26 cellular contexts compared by ENCODE assay signal in the genomic region with DNA sequence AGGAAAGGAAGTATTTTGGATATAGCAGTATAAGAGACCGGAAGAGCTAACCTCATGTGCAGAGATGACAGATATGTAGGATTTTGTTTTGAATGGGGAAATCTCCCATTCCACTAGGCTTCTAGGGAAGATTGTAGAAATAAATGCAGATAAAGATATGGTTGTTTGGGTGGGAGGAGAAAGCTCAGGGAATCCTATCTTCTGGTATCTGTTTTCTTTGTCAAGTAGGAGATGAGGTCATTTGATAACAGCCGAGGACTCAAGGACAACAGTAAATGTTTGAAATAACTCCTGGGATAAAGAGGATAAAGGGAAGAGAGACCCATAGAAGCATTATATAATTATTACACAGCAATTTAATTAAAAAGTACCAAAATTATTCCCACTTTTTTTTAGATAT.
"Had no signal": no experiment of that assay in that cellular context is flagged by ENCODE, and none has a peak within 500 bp of the region (broad histone marks: within the 10 kb centered on the region; RNA-seq: fewer than 3 reads in every experiment).

No MANE protein-coding gene starts in this region.

- FAIRE-seq: colon, islet of Langerhans, keratinocyte had no signal

- DNase-seq: dermis blood vessel endothelial cell; dorsolateral prefrontal cortex; effector CD4-positive, alpha-beta T cell; effector memory CD4-positive, alpha-beta T cell; erythroblast; esophagus squamous epithelium; foreskin fibroblast; foreskin melanocyte; gastrocnemius medialis; glutamatergic neuron; head of caudate nucleus; heart right ventricle; hippocampal formation; left cardiac atrium; left lung; left ventricle myocardium superior; lower lobe of right lung; mesenchymal stem cell; midbrain; naive thymus-derived CD4-positive, alpha-beta T cell had no signal

- H3K9me3 ChIP-seq: esophagus squamous epithelium, gastrocnemius medialis, left lung, lower lobe of right lung had no signal

- ATAC-seq: esophagus mucosa; gastrocnemius medialis; heart right ventricle; left cardiac atrium; left lung; left ventricle myocardium superior; lower lobe of right lung; naive thymus-derived CD4-positive, alpha-beta T cell had no signal

- H3K36me3 ChIP-seq: esophagus squamous epithelium, gastrocnemius medialis, heart right ventricle, left lung, lower lobe of right lung had no signal

- H3K4me1 ChIP-seq: esophagus squamous epithelium, gastrocnemius medialis, heart right ventricle, left lung, lower lobe of right lung had no signal

- H3K27me3 ChIP-seq: esophagus squamous epithelium, gastrocnemius medialis had no signal

- H3K4me3 ChIP-seq: coronary artery, dorsolateral prefrontal cortex, esophagus squamous epithelium, gastrocnemius medialis, heart right ventricle, left lung, lower lobe of right lung had no signal

- H3K27ac ChIP-seq: coronary artery, dorsolateral prefrontal cortex, epithelial cell of prostate, esophagus squamous epithelium, gastrocnemius medialis, heart right ventricle, left lung, lower lobe of right lung had no signal
